ENCODE assay signal across 13 cellular contexts in genomic region chr9:82466616-82467251, GRCh38.
A peak's percentile ranks its signal among the peaks of the same experiment; 100 is the strongest.
DNase-seq lines count a peak whose midpoint lies in the region; ATAC-seq and TF ChIP-seq lines count a peak whose summit lies in the region.
"Had no signal": no experiment of that assay in that cellular context is flagged by ENCODE, and none has a peak within 500 bp of the region (broad histone marks: within the 10 kb centered on the region; RNA-seq: fewer than 3 reads in every experiment).

No MANE protein-coding gene starts in this region.

- TF ChIP-seq CTCF in fibroblast of pulmonary artery (IDR thresholded peaks at IDR 0.05; ENCODE audit: low read length, missing control alignments) (peak; percentile 32), osteocyte (IDR thresholded peaks at IDR 0.05) (peak; percentile 30), stomach (IDR thresholded peaks at IDR 0.05) (peak in 1 of 7 experiments; percentile 12)

- H3K9me3 Mint-ChIP-seq in osteocyte (ENCODE audit: unreplicated experiment), result peaks cover 1% of the 10 kb centered on the region

- H3K4me3 ChIP-seq in NT2/D1 (ENCODE audit: insufficient read length, low read depth) (no peak overlapping the region), fibroblast of pulmonary artery (replicated peaks; ENCODE audit: low read depth, low read length) (no peak overlapping the region), stomach (peak overlapping the region in 1 of 4 donors; percentile 5)
- H3K4me3 ChIP-seq: prostate gland had no signal

- no peaks in the 10 kb centered on the region for H3K36me3 Mint-ChIP-seq in osteocyte (ENCODE audit: unreplicated experiment)

- 65 to 77% (median 72%) methylated on average over 11 of the region's 11 CpGs for WGBS in stomach, 5 donors

- no peaks in the 10 kb centered on the region for H3K27me3 Mint-ChIP-seq in osteocyte (ENCODE audit: unreplicated experiment)

- ATAC-seq in GM19463 (IDR thresholded peaks at IDR 0.05; ENCODE audit: unreplicated experiment), result no peak
- ATAC-seq: activated naive CD8-positive, alpha-beta T cell treated with anti-CD3 and anti-CD28 coated beads, Interleukin-2, amount 50 U/mL, for 24 hours had no signal

- no peak overlapping the region for H3K4me3 Mint-ChIP-seq in osteocyte (ENCODE audit: unreplicated experiment)
- H3K4me3 Mint-ChIP-seq: activated naive CD8-positive, alpha-beta T cell treated with anti-CD3 and anti-CD28 coated beads, Interleukin-2, amount 50 U/mL, for 24 hours had no signal

- TF ChIP-seq EP300 in stomach (IDR thresholded peaks at IDR 0.05), result no peak

- H3K4me1 Mint-ChIP-seq in osteocyte (ENCODE audit: unreplicated experiment), result no peaks in the 10 kb centered on the region
- H3K4me1 Mint-ChIP-seq: activated naive CD8-positive, alpha-beta T cell treated with anti-CD3 and anti-CD28 coated beads, Interleukin-2, amount 50 U/mL, for 24 hours had no signal

- no peak overlapping the region for H3K9ac ChIP-seq in NT2/D1 (ENCODE audit: insufficient read length, low read depth)

- no peak overlapping the region for H3K27ac Mint-ChIP-seq in osteocyte (ENCODE audit: unreplicated experiment)
- H3K27ac Mint-ChIP-seq: activated naive CD8-positive, alpha-beta T cell treated with anti-CD3 and anti-CD28 coated beads, Interleukin-2, amount 50 U/mL, for 24 hours had no signal

- TF ChIP-seq POLR2A in stomach (IDR thresholded peaks at IDR 0.05), result no peak

- no peak overlapping the region for H3K27ac ChIP-seq in stomach
- H3K27ac ChIP-seq: prostate gland had no signal

- H3K27me3 ChIP-seq in NT2/D1 (ENCODE audit: insufficient read depth, insufficient read length) (no peaks in the 10 kb centered on the region), stomach (no peaks in the 10 kb centered on the region)

- intact Hi-C loops in stomach (cut with DNase I; ENCODE audit: low total_unique reads), result no loop called here

- H3K36me3 ChIP-seq in NT2/D1 (ENCODE audit: insufficient read depth, insufficient read length, low read length), result no peaks in the 10 kb centered on the region
- no peaks in the 10 kb centered on the region for H3K36me3 ChIP-seq in stomach
- H3K36me3 ChIP-seq: prostate gland had no signal

- H3K9me3 ChIP-seq in NT2/D1 (ENCODE audit: insufficient read depth, low read length), result no peaks in the 10 kb centered on the region
- no peaks in the 10 kb centered on the region for H3K9me3 ChIP-seq in stomach
- H3K9me3 ChIP-seq: prostate gland had no signal

- DNase-seq in ELF-1 (ENCODE audit: low read depth, low spot score), result peak; percentile 65
- DNase-seq in NT2/D1 (ENCODE audit: low read depth, low spot score), result peak; percentile 57
- DNase-seq in fibroblast of pulmonary artery (ENCODE audit: low read depth), result peak; percentile 18
- DNase-seq in osteocyte (ENCODE audit: extremely low spot score, unreplicated experiment), result no peak
- no peak for DNase-seq in stimulated activated CD4-positive, alpha-beta T cell treated with anti-CD3 and anti-CD28 coated beads, Interleukin-4, amount 100 ng/mL, for 24 hours
- DNase-seq in stomach, result no peak
- no peak for DNase-seq in mesenteric fat pad (ENCODE audit: low spot score)
- DNase-seq: activated CD4-positive, CD25-positive, alpha-beta regulatory T cell treated with anti-CD3 and anti-CD28 coated beads, Interleukin-2, amount 50 U/mL, for 72 hours; activated naive CD8-positive, alpha-beta T cell treated with anti-CD3 and anti-CD28 coated beads, Interleukin-2, amount 50 U/mL, for 24 hours; KBM-7; NK-92 treated with Interleukin-12 subunit alpha and Interleukin-12 subunit beta, amount 100 ng/mL, for 24 hours had no signal

- H3K4me1 ChIP-seq in NT2/D1 (ENCODE audit: insufficient read depth, insufficient read length), result no peaks in the 10 kb centered on the region
- peaks cover 0 to 10% (median 0%) of the 10 kb centered on the region in 4 donors for H3K4me1 ChIP-seq in stomach
- H3K4me1 ChIP-seq: prostate gland had no signal

Comparison
In these comparisons a context has a peak if more than half of its experiments do, and no peak if none do; other contexts are left out.
1. DNase-seq: peak in ELF-1 (single experiment), NT2/D1 (single experiment) and fibroblast of pulmonary artery (single experiment); none in osteocyte (single experiment), stimulated activated CD4-positive, alpha-beta T cell treated with anti-CD3 and anti-CD28 coated beads, Interleukin-4, amount 100 ng/mL, for 24 hours (single experiment), stomach (single experiment) and mesenteric fat pad (single experiment).